ENCODE assay signal across 8 cellular contexts in the genomic region with DNA sequence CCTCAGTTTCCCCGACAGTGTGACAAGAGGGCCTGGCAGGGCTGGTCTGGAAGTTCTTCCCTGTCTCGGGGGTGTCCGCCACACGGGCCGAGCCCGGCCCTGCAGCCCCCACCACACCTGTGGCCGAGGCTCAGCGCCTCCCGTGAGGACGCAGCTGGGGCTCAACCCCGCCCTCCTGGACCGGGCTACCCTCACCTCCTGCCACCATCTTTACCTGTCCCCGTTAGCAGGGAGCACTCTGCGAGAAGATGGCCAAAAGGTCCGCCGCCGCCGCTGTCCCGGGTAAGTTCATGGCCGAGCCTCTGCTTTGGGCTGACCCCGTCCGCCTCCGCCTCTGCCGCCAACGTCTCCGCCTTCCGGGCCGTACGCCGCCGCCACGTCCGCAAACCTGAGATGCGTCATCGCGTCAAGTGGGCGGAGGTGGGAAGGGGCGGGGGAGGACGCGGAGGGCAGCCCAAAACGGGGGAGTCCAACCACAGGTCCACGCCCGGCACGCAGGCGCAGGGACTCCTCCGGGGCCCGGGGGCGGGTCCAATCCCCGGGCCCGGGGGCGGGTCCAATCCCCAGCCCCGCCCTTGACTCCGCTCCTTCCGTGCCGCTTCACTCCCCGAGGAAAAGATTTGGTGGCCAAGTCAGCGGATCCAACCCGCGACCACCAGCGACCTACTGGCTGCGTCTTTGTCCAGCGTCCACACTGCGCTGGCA.
DNase-seq lines count a peak whose midpoint lies in the region; ATAC-seq and TF ChIP-seq lines count a peak whose summit lies in the region.

A gene (minus strand): TSS at position 351 of the 705 bp plus-strand sequence. CDS start 4,295 bp downstream, outside the sequence.

- peak; percentile 94 for ATAC-seq in HG03432 (IDR thresholded peaks at IDR 0.05; ENCODE audit: unreplicated experiment)

- H3K27ac ChIP-seq in cingulate gyrus (ENCODE audit: low read depth, low read length) (peak within 1 kb of the TSS; percentile 99), layer of hippocampus (ENCODE audit: low read depth, low read length) (peak within 1 kb of the TSS; percentile 96)

- no peaks in the 10 kb centered on the region for H3K27me3 ChIP-seq in layer of hippocampus (ENCODE audit: control insufficient read depth, insufficient read depth, low read length)

- peak; percentile 88 for TF ChIP-seq POLR2A in GM19099 (IDR thresholded peaks at IDR 0.05; ENCODE audit: extremely low read depth, insufficient read length, low read depth)

- DNase-seq in AML-193 (lab: John Stamatoyannopoulos, UW) (peak; percentile 86 to 88), NCI-H524 (lab: John Stamatoyannopoulos, UW) (peak; percentile 85 to 95)
- peak; percentile 98 for DNase-seq in activated CD4-positive, alpha-beta T cell treated with anti-CD3 and anti-CD28 coated beads for 4 hours
- peak; percentile 94 to 95 for DNase-seq in stimulated activated CD4-positive, alpha-beta T cell treated with anti-CD3 and anti-CD28 coated beads, Interleukin-1b, Interleukin-23, amount 100 ng/mL, for 4 hours (ENCODE audit: low read depth in 2 of 2)

Comparison
In these comparisons a context has a peak if more than half of its experiments do, and no peak if none do; other contexts are left out.
1. Peak in every context shown above with its lines: DNase-seq, ATAC-seq and H3K27ac ChIP-seq.